In genomic region chr5:171630047-171630669, GRCh38 we compare ENCODE assay signal across 8 cellular contexts.
DNase-seq lines count a peak whose midpoint lies in the region; ATAC-seq and TF ChIP-seq lines count a peak whose summit lies in the region.

No MANE protein-coding gene starts in this region.

- peaks cover 10% of the 10 kb centered on the region for H3K27me3 ChIP-seq in adrenal gland
- peaks cover 62% of the 10 kb centered on the region for H3K27me3 ChIP-seq in iPS-18a (ENCODE audit: control insufficient read depth, insufficient read depth, low read length)
- H3K27me3 ChIP-seq in tibial artery: peaks cover 0 to 21% of the 10 kb centered on the region in 2 donors

- H3K9me3 ChIP-seq in adrenal gland (replicated peaks in 1 of 3) (no peaks in the 10 kb centered on the region), iPS-18a (ENCODE audit: control insufficient read depth, low read depth, low read length) (no peaks in the 10 kb centered on the region), tibial artery (no peaks in the 10 kb centered on the region)

- WGBS in adrenal gland, 4 donors: 9 to 33% (median 11%) methylated on average over 11 to 32 of the region's 32 CpGs

- H3K36me3 ChIP-seq in adrenal gland (replicated peaks in 1 of 2) (no peaks in the 10 kb centered on the region), iPS-18a (ENCODE audit: control insufficient read depth, low read depth, low read length) (no peaks in the 10 kb centered on the region), tibial artery (no peaks in the 10 kb centered on the region)

- DNase-seq in DMS 273 (lab: John Stamatoyannopoulos, UW; ENCODE audit: unreplicated experiment): peak; percentile 90
- DNase-seq in Kasumi-1 (lab: John Stamatoyannopoulos, UW): peak; percentile 70 to 71
- DNase-seq in adrenal gland: peak in 5 of 7 donors; percentile 23 to 59 (median 33)
- DNase-seq in tibial artery: peak in 1 of 2 donors; percentile 32
- DNase-seq in mesenteric fat pad (ENCODE audit: low spot score): no peak
- DNase-seq in activated CD4-positive, CD25-positive, alpha-beta regulatory T cell (lab: John Stamatoyannopoulos, UW): no peak

- no peak overlapping the region for H3K9ac ChIP-seq in iPS-18a (ENCODE audit: low read length)

- H3K4me1 ChIP-seq in adrenal gland (replicated peaks in 1 of 2) (peaks cover 0 to 9% of the 10 kb centered on the region in 2 donors), iPS-18a (ENCODE audit: control insufficient read depth, low read depth, low read length) (peaks cover 3% of the 10 kb centered on the region), tibial artery (peaks cover 0 to 7% (median 6%) of the 10 kb centered on the region in 4 donors)

- no peak for ATAC-seq in HG03378 (IDR thresholded peaks at IDR 0.05; ENCODE audit: unreplicated experiment)

- intact Hi-C loops in adrenal gland (cut with DNase I) (no loop called here), tibial artery (cut with DNase I; ENCODE audit: low total_unique reads) (loop anchor here (5.0 kb wide), 1 partner anchor 277 kb away; no protein-coding TSS in a partner anchor)

- TF ChIP-seq POLR2A in adrenal gland (IDR thresholded peaks at IDR 0.05): no peak

- H3K4me3 ChIP-seq in adrenal gland (no peak overlapping the region), iPS-18a (ENCODE audit: low read length) (peak overlapping the region; percentile 11), tibial artery (peak overlapping the region in 1 of 2 donors; percentile 36)

- TF ChIP-seq CTCF in adrenal gland (IDR thresholded peaks at IDR 0.05): peak in 3 of 6 experiments; percentile 18 to 44 (median 25)
- peak; percentile 30 to 48 for TF ChIP-seq CTCF in tibial artery (IDR thresholded peaks at IDR 0.05)

- H3K27ac ChIP-seq in adrenal gland (no peak overlapping the region), iPS-18a (ENCODE audit: low read length) (no peak overlapping the region), tibial artery (no peak overlapping the region)

Comparison
In these comparisons a context has a peak if more than half of its experiments do, and no peak if none do; other contexts are left out.
1. DNase-seq: peak in DMS 273 (single experiment), Kasumi-1 (2 of 2) and adrenal gland (5 of 7); none in mesenteric fat pad (single experiment) and activated CD4-positive, CD25-positive, alpha-beta regulatory T cell (0 of 4).